Comparison of ENCODE assay signal across 11 cellular contexts in the genomic region with DNA sequence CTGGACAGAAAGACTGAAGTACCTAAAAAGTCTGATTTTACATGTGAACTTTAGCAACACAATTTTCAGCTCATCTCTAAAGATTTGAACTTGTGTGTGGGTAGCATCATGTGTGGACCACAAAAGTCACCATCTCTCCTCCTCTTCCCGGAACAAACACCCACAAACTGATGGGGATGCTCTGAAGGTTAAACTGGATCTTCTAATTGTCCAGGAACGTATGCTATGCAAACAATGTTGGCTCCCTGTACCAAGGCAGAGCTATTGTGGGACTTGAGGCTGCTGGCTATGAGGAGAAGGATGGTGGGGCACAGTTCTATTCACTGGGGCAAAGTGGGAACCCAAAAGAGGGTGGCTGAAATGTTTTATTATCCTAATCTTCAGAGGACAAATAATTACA.
DNase-seq lines count a peak whose midpoint lies in the region; ATAC-seq and TF ChIP-seq lines count a peak whose summit lies in the region.
"Had no signal": no experiment of that assay in that cellular context is flagged by ENCODE, and none has a peak within 500 bp of the region (broad histone marks: within the 10 kb centered on the region; RNA-seq: fewer than 3 reads in every experiment).

No MANE protein-coding gene starts in this region.

- H3K27ac ChIP-seq in HCT116 (ENCODE audit: low read depth, low read length) (no peak overlapping the region), brain microvascular endothelial cell (peak overlapping the region; percentile 90), left lung (peak overlapping the region; percentile 70 to 72), suprapubic skin (peak overlapping the region; percentile 89)

- in situ Hi-C loops in brain microvascular endothelial cell (cut with HindIII; ENCODE audit: low pct_ligation_motif_present, low sequenced_read_pairs) = no loop called here

- 47% methylated on average over 2 of the region's 2 CpGs for WGBS in suprapubic skin

- POLR2A ChIA-PET in HCT116 (lab: Charles Lee) = interaction anchor here (1.4 kb wide), 1 partner anchor 58 kb away, joined by 3 read pairs; no protein-coding TSS in a partner anchor

- no peak overlapping the region for H3K4me3 ChIP-seq in HCT116 (replicated peaks in 1 of 2; ENCODE audit: low read depth in 1 of 2, low read length in 2 of 2)
- no peak overlapping the region for H3K4me3 ChIP-seq in brain microvascular endothelial cell (ENCODE audit: low read depth, low read length)
- no peak overlapping the region for H3K4me3 ChIP-seq in left lung
- H3K4me3 ChIP-seq in suprapubic skin = no peak overlapping the region

- H3K9me3 ChIP-seq in HCT116 (ENCODE audit: control insufficient read depth in 1 of 2, insufficient read depth in 1 of 2, low read depth in 1 of 2, low read length in 2 of 2) = no peaks in the 10 kb centered on the region
- no peaks in the 10 kb centered on the region for H3K9me3 ChIP-seq in left lung
- no peaks in the 10 kb centered on the region for H3K9me3 ChIP-seq in suprapubic skin

- H3K9ac ChIP-seq in HCT116 (ENCODE audit: low read length) = no peak overlapping the region

- ATAC-seq in HCT116 (no peak), left lung (no peak), HG03520 (IDR thresholded peaks at IDR 0.05; ENCODE audit: unreplicated experiment) (no peak)
- ATAC-seq in activated naive CD4-positive, alpha-beta T cell treated with anti-CD3 and anti-CD28 coated beads, Interleukin-2, amount 50 U/mL, for 72 hours = no peak

- no peak overlapping the region for H3K27ac Mint-ChIP-seq in activated naive CD4-positive, alpha-beta T cell treated with anti-CD3 and anti-CD28 coated beads, Interleukin-2, amount 50 U/mL, for 72 hours

- peaks cover 47 to 56% of the 10 kb centered on the region in 2 experiments for H3K4me1 ChIP-seq in HCT116 (ENCODE audit: control insufficient read depth in 1 of 2, insufficient read depth in 2 of 2, low read length in 2 of 2)
- peaks cover 23 to 28% of the 10 kb centered on the region in 2 donors for H3K4me1 ChIP-seq in left lung
- H3K4me1 ChIP-seq in suprapubic skin = peaks cover 58% of the 10 kb centered on the region

- H2AFZ ChIP-seq in HCT116 (ENCODE audit: low read depth, low read length, poor library complexity, severe bottlenecking) = no peak overlapping the region

- H3K36me3 ChIP-seq in HCT116 (ENCODE audit: control insufficient read depth in 1 of 2, insufficient read depth in 2 of 2, low read length in 2 of 2) (no peaks in the 10 kb centered on the region), brain microvascular endothelial cell (replicated peaks) (no peaks in the 10 kb centered on the region), left lung (no peaks in the 10 kb centered on the region), suprapubic skin (no peaks in the 10 kb centered on the region)

- RAD21 ChIA-PET in HCT116 (lab: Charles Lee; ENCODE audit: low non-redundant PET in 1 of 2, low total read pairs in 2 of 2, uncharacterized antibody in 2 of 2, unreplicated experiment in 2 of 2) = no interaction called here

- TF ChIP-seq POLR2A in HCT116 (IDR thresholded peaks at IDR 0.05; ENCODE audit: borderline replicate concordance, extremely low read depth, insufficient read depth, insufficient read length) (no peak), suprapubic skin (IDR thresholded peaks at IDR 0.05) (no peak)

- H3K9me2 ChIP-seq in HCT116 (ENCODE audit: insufficient read depth) = no peaks in the 10 kb centered on the region

- TF ChIP-seq CTCF in HCT116 (IDR thresholded peaks at IDR 0.05 in 2 of 3, conservative IDR thresholded peaks at IDR 0.05 in 1 of 3; ENCODE audit: borderline replicate concordance in 1 of 3, insufficient read depth in 1 of 3, low read depth in 2 of 3, low read length in 2 of 3) = no peak
- no peak for TF ChIP-seq CTCF in brain microvascular endothelial cell (IDR thresholded peaks at IDR 0.05; ENCODE audit: low read depth, low read length, missing control alignments)
- no peak for TF ChIP-seq CTCF in left lung (IDR thresholded peaks at IDR 0.05)
- no peak for TF ChIP-seq CTCF in suprapubic skin (IDR thresholded peaks at IDR 0.05)

- CTCF ChIA-PET in HCT116 (lab: Charles Lee) = no interaction called here

- no peak for TF ChIP-seq EP300 in suprapubic skin (IDR thresholded peaks at IDR 0.05)

- peaks cover 16% of the 10 kb centered on the region; the same call in 1 of the 2 replicates for H3K79me2 ChIP-seq in HCT116 (ENCODE audit: insufficient read depth, low read length)

- no peak for DNase-seq in HCT116 (ENCODE audit: low read depth, low spot score)
- DNase-seq in brain microvascular endothelial cell = peak; percentile 65
- DNase-seq in left lung = no peak
- no peak for DNase-seq in suprapubic skin (ENCODE audit: low spot score in 2 of 2)
- DNase-seq in DMS 273 (lab: John Stamatoyannopoulos, UW; ENCODE audit: unreplicated experiment) = no peak
- no peak for DNase-seq in activated naive CD4-positive, alpha-beta T cell treated with anti-CD3 and anti-CD28 coated beads, Interleukin-2, amount 50 U/mL, for 72 hours (ENCODE audit: low spot score in 2 of 2)
- no peak for DNase-seq in NAMALWA (ENCODE audit: low spot score)
- DNase-seq: MM.1S, NCI-H524 treated with DMSO at 0.1 percent for 48 hours, T-helper 9 cell had no signal

- TF ChIP-seq RAD21 in HCT116 (IDR thresholded peaks at IDR 0.05; ENCODE audit: low read depth) = no peak

- H3K27me3 ChIP-seq in HCT116 (ENCODE audit: insufficient read depth, low read length) (no peaks in the 10 kb centered on the region), brain microvascular endothelial cell (replicated peaks) (no peaks in the 10 kb centered on the region), left lung (no peaks in the 10 kb centered on the region), suprapubic skin (no peaks in the 10 kb centered on the region)

- H3K4me2 ChIP-seq in HCT116 (ENCODE audit: low read length) = peak overlapping the region; percentile 76

- intact Hi-C loops in HCT116 (cut with micrococcal nuclease) = loop anchor here (2.0 kb wide), 1 partner anchor 61 kb away; no protein-coding TSS in a partner anchor
- intact Hi-C loops in left lung (cut with DNase I) = no loop called here

- H3K36me3 Mint-ChIP-seq in activated naive CD4-positive, alpha-beta T cell treated with anti-CD3 and anti-CD28 coated beads, Interleukin-2, amount 50 U/mL, for 72 hours = no peaks in the 10 kb centered on the region

- H4K20me1 ChIP-seq in HCT116 (ENCODE audit: insufficient read depth) = no peaks in the 10 kb centered on the region

- no peaks in the 10 kb centered on the region for H3K9me3 Mint-ChIP-seq in activated naive CD4-positive, alpha-beta T cell treated with anti-CD3 and anti-CD28 coated beads, Interleukin-2, amount 50 U/mL, for 72 hours

- BruUV-seq in HCT116 (replicated peaks; lab: Mats Ljungman, UMichigan) = no TSS peak

TF ChIP-seq in HCT116, 20 proteins besides CTCF, POLR2A, EP300 and RAD21 (continues in another document):
- TF ChIP-seq TCF7L2 (IDR thresholded peaks at IDR 0.05; ENCODE audit: borderline replicate concordance, extremely low read depth, insufficient read depth, insufficient read length) = no peak
- TF ChIP-seq, protein P1, sequence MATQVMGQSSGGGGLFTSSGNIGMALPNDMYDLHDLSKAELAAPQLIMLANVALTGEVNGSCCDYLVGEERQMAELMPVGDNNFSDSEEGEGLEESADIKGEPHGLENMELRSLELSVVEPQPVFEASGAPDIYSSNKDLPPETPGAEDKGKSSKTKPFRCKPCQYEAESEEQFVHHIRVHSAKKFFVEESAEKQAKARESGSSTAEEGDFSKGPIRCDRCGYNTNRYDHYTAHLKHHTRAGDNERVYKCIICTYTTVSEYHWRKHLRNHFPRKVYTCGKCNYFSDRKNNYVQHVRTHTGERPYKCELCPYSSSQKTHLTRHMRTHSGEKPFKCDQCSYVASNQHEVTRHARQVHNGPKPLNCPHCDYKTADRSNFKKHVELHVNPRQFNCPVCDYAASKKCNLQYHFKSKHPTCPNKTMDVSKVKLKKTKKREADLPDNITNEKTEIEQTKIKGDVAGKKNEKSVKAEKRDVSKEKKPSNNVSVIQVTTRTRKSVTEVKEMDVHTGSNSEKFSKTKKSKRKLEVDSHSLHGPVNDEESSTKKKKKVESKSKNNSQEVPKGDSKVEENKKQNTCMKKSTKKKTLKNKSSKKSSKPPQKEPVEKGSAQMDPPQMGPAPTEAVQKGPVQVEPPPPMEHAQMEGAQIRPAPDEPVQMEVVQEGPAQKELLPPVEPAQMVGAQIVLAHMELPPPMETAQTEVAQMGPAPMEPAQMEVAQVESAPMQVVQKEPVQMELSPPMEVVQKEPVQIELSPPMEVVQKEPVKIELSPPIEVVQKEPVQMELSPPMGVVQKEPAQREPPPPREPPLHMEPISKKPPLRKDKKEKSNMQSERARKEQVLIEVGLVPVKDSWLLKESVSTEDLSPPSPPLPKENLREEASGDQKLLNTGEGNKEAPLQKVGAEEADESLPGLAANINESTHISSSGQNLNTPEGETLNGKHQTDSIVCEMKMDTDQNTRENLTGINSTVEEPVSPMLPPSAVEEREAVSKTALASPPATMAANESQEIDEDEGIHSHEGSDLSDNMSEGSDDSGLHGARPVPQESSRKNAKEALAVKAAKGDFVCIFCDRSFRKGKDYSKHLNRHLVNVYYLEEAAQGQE (IDR thresholded peaks at IDR 0.05; ENCODE audit: low read depth) = no peak
- no peak for TF ChIP-seq ZFX (IDR thresholded peaks at IDR 0.05)
- TF ChIP-seq ZNF274 (IDR thresholded peaks at IDR 0.05; ENCODE audit: low read depth, low read length) = no peak
- TF ChIP-seq JUND (IDR thresholded peaks at IDR 0.05) = no peak
- no peak for TF ChIP-seq EZH2 (IDR thresholded peaks at IDR 0.05)
- no peak for TF ChIP-seq SRF (IDR thresholded peaks at IDR 0.05; ENCODE audit: low read depth)
- TF ChIP-seq CEBPB (IDR thresholded peaks at IDR 0.05; ENCODE audit: low read depth) = no peak
- no peak for TF ChIP-seq EZH2phosphoT487 (IDR thresholded peaks at IDR 0.05; ENCODE audit: borderline replicate concordance)
- TF ChIP-seq POLR2AphosphoS5 (IDR thresholded peaks at IDR 0.05; ENCODE audit: low read depth, low read length) = no peak
- TF ChIP-seq, protein P2, sequence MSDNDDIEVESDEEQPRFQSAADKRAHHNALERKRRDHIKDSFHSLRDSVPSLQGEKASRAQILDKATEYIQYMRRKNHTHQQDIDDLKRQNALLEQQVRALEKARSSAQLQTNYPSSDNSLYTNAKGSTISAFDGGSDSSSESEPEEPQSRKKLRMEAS (IDR thresholded peaks at IDR 0.05) = no peak
- TF ChIP-seq SIN3A (IDR thresholded peaks at IDR 0.05; ENCODE audit: low read depth) = no peak
- no peak for TF ChIP-seq CBX3 (IDR thresholded peaks at IDR 0.05; ENCODE audit: low read depth)
- TF ChIP-seq, protein P3, sequence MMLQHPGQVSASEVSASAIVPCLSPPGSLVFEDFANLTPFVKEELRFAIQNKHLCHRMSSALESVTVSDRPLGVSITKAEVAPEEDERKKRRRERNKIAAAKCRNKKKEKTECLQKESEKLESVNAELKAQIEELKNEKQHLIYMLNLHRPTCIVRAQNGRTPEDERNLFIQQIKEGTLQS (IDR thresholded peaks at IDR 0.05) = no peak
